16 cellular contexts compared by ENCODE assay signal in genomic region chr3:71251156-71251775, GRCh38.
DNase-seq lines count a peak whose midpoint lies in the region; ATAC-seq and TF ChIP-seq lines count a peak whose summit lies in the region.
"Had no signal": no experiment of that assay in that cellular context is flagged by ENCODE, and none has a peak within 500 bp of the region (broad histone marks: within the 10 kb centered on the region; RNA-seq: fewer than 3 reads in every experiment).

No MANE protein-coding gene starts in this region.

- no peak for TF ChIP-seq RAD21 in SK-N-SH (IDR thresholded peaks at IDR 0.05; ENCODE audit: low read length)

- H2AFZ ChIP-seq in SK-N-SH (ENCODE audit: low read depth), result no peak overlapping the region

- CTCF ChIA-PET in SK-N-SH (lab: Yijun Ruan, JAX), result interaction anchor here (1.2 kb wide), 1 partner anchor 190 kb away, joined by 4 read pairs; no protein-coding TSS in a partner anchor

- no peaks in the 10 kb centered on the region for H4K20me1 ChIP-seq in SK-N-SH (ENCODE audit: insufficient read depth)
- H4K20me1 ChIP-seq: BLaER1 treated with 17β-estradiol and CSF1 and Interleukin-3, amounts not matched to agents 10 nM and 100 nM had no signal

- peak overlapping the region; percentile 69; the same call in 1 of the 2 replicates for H3K9ac ChIP-seq in SK-N-SH
- H3K9ac ChIP-seq: BLaER1 treated with 17β-estradiol and CSF1 and Interleukin-3, amounts not matched to agents 10 nM and 100 nM had no signal

- H3F3A ChIP-seq in SK-N-SH (replicated peaks; ENCODE audit: insufficient read depth), result peaks cover 79% of the 10 kb centered on the region

- peak overlapping the region; percentile 49; the same call in 1 of the 2 replicates for H3K4me2 ChIP-seq in SK-N-SH
- H3K4me2 ChIP-seq: BLaER1 treated with 17β-estradiol and CSF1 and Interleukin-3, amounts not matched to agents 10 nM and 100 nM had no signal

- H3K4me3 ChIP-seq in SK-N-SH (ENCODE audit: low read depth in 2 of 2, low read length in 1 of 2), result no peak overlapping the region
- H3K4me3 ChIP-seq: BLaER1 treated with 17β-estradiol and CSF1 and Interleukin-3, amounts not matched to agents 10 nM and 100 nM; coronary artery; uterus had no signal

- H3K9me3 ChIP-seq in SK-N-SH, result no peaks in the 10 kb centered on the region
- H3K9me3 ChIP-seq: BLaER1 treated with 17β-estradiol and CSF1 and Interleukin-3, amounts not matched to agents 10 nM and 100 nM; uterus had no signal

- TF ChIP-seq CTCF in SK-N-SH (IDR thresholded peaks at IDR 0.05), result no peak

- no peaks in the 10 kb centered on the region for H3K36me3 ChIP-seq in SK-N-SH (replicated peaks in 1 of 2; ENCODE audit: control insufficient read depth in 1 of 2, insufficient read depth in 2 of 2, low read length in 1 of 2)
- H3K36me3 ChIP-seq: BLaER1 treated with 17β-estradiol and CSF1 and Interleukin-3, amounts not matched to agents 10 nM and 100 nM; uterus had no signal

- H3K4me1 ChIP-seq in SK-N-SH (ENCODE audit: control insufficient read depth in 1 of 2, insufficient read depth in 2 of 2, low read depth in 1 of 2, low read length in 1 of 2), result peaks cover 18 to 71% of the 10 kb centered on the region in 2 experiments
- H3K4me1 ChIP-seq: BLaER1 treated with 17β-estradiol and CSF1 and Interleukin-3, amounts not matched to agents 10 nM and 100 nM; uterus had no signal

- peaks cover 74% of the 10 kb centered on the region for H3K79me2 ChIP-seq in SK-N-SH (ENCODE audit: insufficient read depth)

- TF ChIP-seq EP300 in SK-N-SH (IDR thresholded peaks at IDR 0.05; ENCODE audit: borderline replicate concordance in 1 of 2, low read depth in 1 of 2, low read length in 1 of 2), result peak in 1 of 2 experiments; percentile 49; a peak in 1 of 4 replicates

- intact Hi-C loops in sciatic nerve (cut with DNase I), result no loop called here

- POLR2A ChIA-PET in SK-N-SH (lab: Yijun Ruan, JAX), result no interaction called here

- WGBS in SK-N-SH (ENCODE audit: low lambda C conversion rate), result 43% methylated on average over 8 of the region's 8 CpGs

- no peaks in the 10 kb centered on the region for H3K9me2 ChIP-seq in SK-N-SH

- ATAC-seq in HG03442 (IDR thresholded peaks at IDR 0.05; ENCODE audit: unreplicated experiment) (no peak), sciatic nerve (no peak), HG03378 (IDR thresholded peaks at IDR 0.05; ENCODE audit: unreplicated experiment) (no peak), GM18858 (IDR thresholded peaks at IDR 0.05; ENCODE audit: unreplicated experiment) (no peak)
- ATAC-seq: left cardiac atrium had no signal

- H3K27me3 ChIP-seq in SK-N-SH (ENCODE audit: insufficient read depth), result no peaks in the 10 kb centered on the region
- H3K27me3 ChIP-seq: BLaER1 treated with 17β-estradiol and CSF1 and Interleukin-3, amounts not matched to agents 10 nM and 100 nM; uterus had no signal

- peak overlapping the region in 1 of 2 experiments; percentile 99; a peak in 2 of 4 replicates for H3K27ac ChIP-seq in SK-N-SH (ENCODE audit: low read depth in 2 of 2, low read length in 1 of 2)
- H3K27ac ChIP-seq: BLaER1 treated with 17β-estradiol and CSF1 and Interleukin-3, amounts not matched to agents 10 nM and 100 nM; coronary artery; uterus had no signal

- peak; percentile 68 for DNase-seq in A172 (ENCODE audit: low spot score)
- DNase-seq in GM03348 (ENCODE audit: low spot score), result peak; percentile 47
- DNase-seq in SK-N-SH, result no peak
- peak; percentile 70 for DNase-seq in fibroblast of peridontal ligament (ENCODE audit: extremely low read depth)
- no peak for DNase-seq in sciatic nerve (ENCODE audit: low spot score)
- DNase-seq: activated CD4-positive, alpha-beta T cell treated with anti-CD3 and anti-CD28 coated beads for 4 hours; activated effector memory CD4-positive, alpha-beta T cell treated with Interleukin-2 at 50 U/mL for 16 hours; left cardiac atrium; NCI-H1694 treated with DMSO at 0.1 percent for 48 hours; NCI-H748 treated with DMSO at 0.1 percent for 48 hours; uterus had no signal

TF ChIP-seq in SK-N-SH, 30 proteins besides CTCF, POLR2A, EP300 and RAD21:
- TF ChIP-seq PBX3 (IDR thresholded peaks at IDR 0.05) (peak; percentile 48; the same call in 1 of the 2 replicates), FOSL2 (IDR thresholded peaks at IDR 0.05; ENCODE audit: borderline replicate concordance, low read depth) (peak; percentile 44; the same call in 1 of the 2 replicates), TEAD4 (IDR thresholded peaks at IDR 0.05; ENCODE audit: borderline replicate concordance, insufficient read depth) (no peak), USF1 (IDR thresholded peaks at IDR 0.05; ENCODE audit: borderline replicate concordance, low read depth) (no peak), SIN3A (IDR thresholded peaks at IDR 0.05; ENCODE audit: borderline replicate concordance, low read depth, low read length) (no peak), TCF12 (IDR thresholded peaks at IDR 0.05) (peak; percentile 61), MAX (IDR thresholded peaks at IDR 0.05; ENCODE audit: low read depth) (0 out of 2 replicates have a peak, but pooled peaks have one; percentile 39), JUND (IDR thresholded peaks at IDR 0.05) (peak; percentile 50; the same call in 1 of the 2 replicates)

Comparison
In these comparisons a context has a peak if more than half of its experiments do, and no peak if none do; other contexts are left out.
1. DNase-seq: peak in A172 (single experiment), GM03348 (single experiment) and fibroblast of peridontal ligament (single experiment); none in SK-N-SH (single experiment) and sciatic nerve (single experiment).